8 cellular contexts compared by ENCODE assay signal in genomic region chr1:40708750-40709099, GRCh38. TPM values are rescaled to one million over a fixed set of nuclear protein-coding genes. Genes with fewer than 3 reads are reported as not detected.
A peak's percentile ranks its signal among the peaks of the same experiment; 100 is the strongest.
DNase-seq lines count a peak whose midpoint lies in the region; ATAC-seq, FAIRE-seq and TF ChIP-seq lines count a peak whose summit lies in the region.

No MANE protein-coding gene starts in this region.

- peak; percentile 65 to 68 for DNase-seq in A549 (ENCODE audit: low read depth in 1 of 2, low spot score in 1 of 2)
- peak; percentile 76 to 94 for DNase-seq in NCI-H2081 (lab: John Stamatoyannopoulos, UW)
- no peak for DNase-seq in activated naive CD4-positive, alpha-beta T cell treated with anti-CD3 and anti-CD28 coated beads, Interleukin-2, amount 50 U/mL, for 72 hours (ENCODE audit: low spot score in 2 of 2)
- no peak for DNase-seq in heart left ventricle
- no peak for DNase-seq in Ammon's horn (ENCODE audit: low spot score)

- H3K27me3 ChIP-seq in heart left ventricle: no peaks in the 10 kb centered on the region
- H3K27me3 ChIP-seq in rectal smooth muscle tissue (ENCODE audit: control insufficient read depth, insufficient read depth, low read length): no peaks in the 10 kb centered on the region

- ATAC-seq in A549: peak; percentile 87 to 88
- ATAC-seq in GM18502 (IDR thresholded peaks at IDR 0.05; ENCODE audit: poor library complexity, unreplicated experiment): peak; percentile 60
- ATAC-seq in HG02840 (IDR thresholded peaks at IDR 0.05; ENCODE audit: low FRiP score, unreplicated experiment): peak; percentile 54
- peak; percentile 81 to 86 for ATAC-seq in activated naive CD4-positive, alpha-beta T cell treated with anti-CD3 and anti-CD28 coated beads, Interleukin-2, amount 50 U/mL, for 72 hours
- peak; percentile 43 to 57 (median 48) for ATAC-seq in heart left ventricle

- peaks cover 5 to 23% of the 10 kb centered on the region in 2 donors for H3K36me3 Mint-ChIP-seq in activated naive CD4-positive, alpha-beta T cell treated with anti-CD3 and anti-CD28 coated beads, Interleukin-2, amount 50 U/mL, for 72 hours

- TF ChIP-seq POLR2A in A549 (IDR thresholded peaks at IDR 0.05; ENCODE audit: low read length) (no peak), heart left ventricle (IDR thresholded peaks at IDR 0.05) (no peak)

- no peaks in the 10 kb centered on the region for H3K9me3 ChIP-seq in A549
- H3K9me3 ChIP-seq in heart left ventricle: no peaks in the 10 kb centered on the region

- TF ChIP-seq RAD21 in A549 (conservative IDR thresholded peaks at IDR 0.05 in 1 of 2, IDR thresholded peaks at IDR 0.05 in 1 of 2): no peak

- POLR2A ChIA-PET in A549 (lab: Yijun Ruan, JAX): interaction anchor here (1.5 to 2.3 kb wide), 2 partner anchors 17 kb away, joined by 5 to 8 read pairs; partner anchors contain the start of gene NFYC

- CTCF ChIA-PET in A549 (lab: Yijun Ruan, JAX): interaction anchor here (1.5 kb wide), 1 partner anchor 43 kb away, joined by 3 read pairs; the partner anchor contains the start of gene RIMS3

- no peak for FAIRE-seq in A549 (lab: Jason Lieb, UNC)

- H3K4me2 ChIP-seq in A549: peak overlapping the region; percentile 78

- intact Hi-C loops in heart left ventricle (cut with DNase I): loop anchor here in 1 of 10 donors (2.0 kb wide), 1 partner anchor 18 kb away; the partner anchor contains the start of gene NFYC

- H3K27ac Mint-ChIP-seq in activated naive CD4-positive, alpha-beta T cell treated with anti-CD3 and anti-CD28 coated beads, Interleukin-2, amount 50 U/mL, for 72 hours: peak overlapping the region; percentile 85 to 89

- H3K27ac ChIP-seq in A549 (peak overlapping the region; percentile 61 to 86), heart left ventricle (peak overlapping the region; percentile 75 to 91 (median 86)), rectal smooth muscle tissue (ENCODE audit: low read depth, low read length) (peak overlapping the region; percentile 88)

- H3K9ac ChIP-seq in rectal smooth muscle tissue (ENCODE audit: low read length): no peak overlapping the region

- no peaks in the 10 kb centered on the region for H3K9me3 Mint-ChIP-seq in activated naive CD4-positive, alpha-beta T cell treated with anti-CD3 and anti-CD28 coated beads, Interleukin-2, amount 50 U/mL, for 72 hours

- H3K36me3 ChIP-seq in heart left ventricle (peaks cover 0 to 12% (median 0%) of the 10 kb centered on the region in 9 donors), rectal smooth muscle tissue (ENCODE audit: control insufficient read depth, insufficient read depth, low read length) (no peaks in the 10 kb centered on the region)

- no peak for TF ChIP-seq EP300 in A549 (IDR thresholded peaks at IDR 0.05)

- H3K4me3 ChIP-seq in A549 (peak overlapping the region; percentile 46), heart left ventricle (peak overlapping the region; percentile 3 to 73 (median 62)), rectal smooth muscle tissue (ENCODE audit: low read length) (peak overlapping the region; percentile 72)

- 23% methylated on average over 3 of the region's 3 CpGs for WGBS in A549 (ENCODE audit: missing lambda C conversion rate)
- WGBS in heart left ventricle, 4 donors: 2 to 8% (median 2%) methylated on average over 3 of the region's 3 CpGs

- peaks cover 58% of the 10 kb centered on the region for H3K4me1 ChIP-seq in A549
- H3K4me1 ChIP-seq in heart left ventricle: peaks cover 8 to 74% (median 50%) of the 10 kb centered on the region in 12 donors
- peaks cover 13% of the 10 kb centered on the region for H3K4me1 ChIP-seq in rectal smooth muscle tissue (ENCODE audit: control insufficient read depth, insufficient read depth, low read length)

- no peak for TF ChIP-seq CTCF in A549 (IDR thresholded peaks at IDR 0.05)
- no peak for TF ChIP-seq CTCF in heart left ventricle (IDR thresholded peaks at IDR 0.05)

TF ChIP-seq in A549, 52 proteins besides CTCF, POLR2A, EP300 and RAD21:
- TF ChIP-seq REST (IDR thresholded peaks at IDR 0.05): no peak
- TF ChIP-seq HES2 (IDR thresholded peaks at IDR 0.05): no peak
- no peak for TF ChIP-seq USF2 (IDR thresholded peaks at IDR 0.05)
- no peak for TF ChIP-seq HOXB5 (CRISPR knock-in tag; IDR thresholded peaks at IDR 0.05)
- no peak for TF ChIP-seq RFX5 (IDR thresholded peaks at IDR 0.05)
- TF ChIP-seq ZC3H11A (IDR thresholded peaks at IDR 0.05): no peak
- TF ChIP-seq RCOR1 (IDR thresholded peaks at IDR 0.05; ENCODE audit: low read depth, low read length): no peak
- no peak for TF ChIP-seq HOXA7 (CRISPR knock-in tag; IDR thresholded peaks at IDR 0.05)
- no peak for TF ChIP-seq JUNB (IDR thresholded peaks at IDR 0.05)
- no peak for TF ChIP-seq SREBF2 (IDR thresholded peaks at IDR 0.05)
- TF ChIP-seq HEYL (CRISPR knock-in tag; IDR thresholded peaks at IDR 0.05): no peak
- no peak for TF ChIP-seq NFE2L2 (conservative IDR thresholded peaks at IDR 0.05; ENCODE audit: low read length)
- TF ChIP-seq ESRRA (IDR thresholded peaks at IDR 0.05; ENCODE audit: borderline replicate concordance, low read length): no peak
- TF ChIP-seq EHMT2 (IDR thresholded peaks at IDR 0.05; ENCODE audit: low read depth): no peak

RNA-seq across cellular contexts. Expression of gene NFYC, which starts 17.2 kb away (rescaled TPM):
- 37.8 and 43.4 TPM in 2 replicates for polyA plus RNA-seq in A549 (2011; rRNA removed)
- polyA plus RNA-seq in A549 (2012; cell fraction: cytosol; rRNA removed): 72.7 and 88.4 TPM in 2 replicates
- 74.1 and 115 TPM in 2 replicates for polyA plus RNA-seq in A549 (2012; cell fraction: nucleus; rRNA removed)
- polyA plus RNA-seq in A549 (2017; fragmentation: RNase III; extraction: RNeasy Plus Mini Kit Qiagen cat#74134 plus additional on column Dnase treatment): 35.0 to 35.2 TPM (median 35.1 TPM) in 3 replicates
- 70.6 and 97.8 TPM in 2 replicates for polyA minus RNA-seq in A549 (2011; rRNA and poly(A)+ RNA removed)
- 10 to 100 TPM; 58.9 to 62.5 TPM for total RNA-seq in activated naive CD4-positive, alpha-beta T cell treated with anti-CD3 and anti-CD28 coated beads, Interleukin-2, amount 50 U/mL, for 72 hours
- total RNA-seq in heart left ventricle: 10 to 100 TPM; 52.6 to 82.8 (median 69.4) TPM
- polyA plus RNA-seq in heart left ventricle: 10 to 100 TPM; 45.2 to 52.8 TPM

RNA-seq across cellular contexts. Expression of gene RIMS3, which starts 43.2 kb away (rescaled TPM):
- 1.9 and 2.4 TPM in 2 replicates for polyA plus RNA-seq in A549 (2011; rRNA removed)
- polyA plus RNA-seq in A549 (2012; cell fraction: cytosol; rRNA removed): 0.95 and 1.3 TPM in 2 replicates
- polyA plus RNA-seq in A549 (2012; cell fraction: nucleus; rRNA removed): 1.4 and 1.8 TPM in 2 replicates
- polyA plus RNA-seq in A549 (2017; fragmentation: RNase III; extraction: RNeasy Plus Mini Kit Qiagen cat#74134 plus additional on column Dnase treatment): 1.3 to 1.6 TPM (median 1.5 TPM) in 3 replicates
- 3.6 and 4.9 TPM in 2 replicates for polyA minus RNA-seq in A549 (2011; rRNA and poly(A)+ RNA removed)
- total RNA-seq in activated naive CD4-positive, alpha-beta T cell treated with anti-CD3 and anti-CD28 coated beads, Interleukin-2, amount 50 U/mL, for 72 hours: 1 to 10 TPM; 6.9 to 8.3 TPM
- 1 to 10 TPM in 5 of 9 donors, under 1 TPM in 4; 0.56 to 3.0 (median 1.1) TPM for total RNA-seq in heart left ventricle
- polyA plus RNA-seq in heart left ventricle: under 1 TPM; 0.23 to 0.30 TPM

Comparison
In these comparisons a context has a peak if more than half of its experiments do, and no peak if none do; other contexts are left out.
1. DNase-seq: peak in A549 (2 of 2) and NCI-H2081 (2 of 2); none in activated naive CD4-positive, alpha-beta T cell treated with anti-CD3 and anti-CD28 coated beads, Interleukin-2, amount 50 U/mL, for 72 hours (0 of 2), heart left ventricle (0 of 5) and Ammon's horn (single experiment).
2. Peak in every context shown above with its lines, with median percentiles within 50 percentile points of each other: ATAC-seq, H3K27ac ChIP-seq and H3K4me3 ChIP-seq.